ENCODE assay signal across 12 cellular contexts in genomic region chr12:32586390-32586789, GRCh38.
DNase-seq lines count a peak whose midpoint lies in the region; ATAC-seq, FAIRE-seq and TF ChIP-seq lines count a peak whose summit lies in the region.
"Had no signal": no experiment of that assay in that cellular context is flagged by ENCODE, and none has a peak within 500 bp of the region (broad histone marks: within the 10 kb centered on the region; RNA-seq: fewer than 3 reads in every experiment).

No MANE protein-coding gene starts in this region.

- DNase-seq in D721Med (ENCODE audit: insufficient read length, low spot score) (no peak), LHCN-M2 (ENCODE audit: low read depth) (peak; percentile 83), NCI-H1105 (lab: John Stamatoyannopoulos, UW) (no peak), left lung (no peak)
- DNase-seq in CD4-positive, alpha-beta memory T cell = no peak
- DNase-seq in activated effector memory CD4-positive, alpha-beta T cell treated with anti-CD3 and anti-CD28 coated beads, Interleukin-2, amount 50 U/mL, for 16 hours = no peak
- DNase-seq: activated T-cell treated with anti-CD3 and anti-CD28 coated beads, Interleukin-2, amount 50 U/mL, for 24 hours; DMS79; stimulated activated CD4-positive, alpha-beta T cell treated with anti-CD3 and anti-CD28 coated beads, Interleukin-12 subunit alpha, Interleukin-12 subunit beta, amount 100 ng/mL, for 4 hours had no signal

- ATAC-seq in left lung = no peak

- H3K4me3 ChIP-seq in iPS-15b (ENCODE audit: low read depth, low read length) = no peak overlapping the region
- no peak overlapping the region for H3K4me3 ChIP-seq in left lung
- no peak overlapping the region for H3K4me3 ChIP-seq in CD4-positive, alpha-beta memory T cell (ENCODE audit: low read length in 2 of 2)
- H3K4me3 ChIP-seq: thoracic aorta had no signal

- H3K4me3 Mint-ChIP-seq in activated naive CD8-positive, alpha-beta T cell = peak overlapping the region; percentile 1
- no peak overlapping the region for H3K4me3 Mint-ChIP-seq in CD4-positive, alpha-beta memory T cell
- H3K4me3 Mint-ChIP-seq: activated T-cell treated with anti-CD3 and anti-CD28 coated beads, Interleukin-2, amount 50 U/mL, for 24 hours had no signal

- peaks cover 3% of the 10 kb centered on the region for H3K36me3 Mint-ChIP-seq in activated naive CD8-positive, alpha-beta T cell
- no peaks in the 10 kb centered on the region for H3K36me3 Mint-ChIP-seq in CD4-positive, alpha-beta memory T cell

- H3K36me3 ChIP-seq in iPS-15b (ENCODE audit: control insufficient read depth, insufficient read depth, low read length) (peaks cover 7% of the 10 kb centered on the region), left lung (peaks cover 0 to 34% of the 10 kb centered on the region in 2 donors)
- no peaks in the 10 kb centered on the region for H3K36me3 ChIP-seq in CD4-positive, alpha-beta memory T cell (ENCODE audit: insufficient read depth, low read length)

- H3K4me1 ChIP-seq in iPS-15b (ENCODE audit: control insufficient read depth, insufficient read depth, low read length) (no peaks in the 10 kb centered on the region), left lung (peaks cover 0 to 57% of the 10 kb centered on the region in 2 donors)
- peaks cover 12% of the 10 kb centered on the region for H3K4me1 ChIP-seq in CD4-positive, alpha-beta memory T cell (ENCODE audit: insufficient read depth, low read length)

- FAIRE-seq in D721Med (lab: Jason Lieb, UNC) = peak; percentile 55

- no peaks in the 10 kb centered on the region for H3K9me3 Mint-ChIP-seq in activated naive CD8-positive, alpha-beta T cell (ENCODE audit: low read depth)
- peaks cover 0 to 3% (median 0%) of the 10 kb centered on the region in 8 donors for H3K9me3 Mint-ChIP-seq in CD4-positive, alpha-beta memory T cell
- H3K9me3 Mint-ChIP-seq: activated T-cell treated with anti-CD3 and anti-CD28 coated beads, Interleukin-2, amount 50 U/mL, for 24 hours had no signal

- H3K9ac ChIP-seq in iPS-15b (ENCODE audit: low read depth, low read length) = peak overlapping the region; percentile 8

- TF ChIP-seq CTCF in D721Med (IDR thresholded peaks at IDR 0.05; ENCODE audit: insufficient read depth, missing control alignments) (no peak), left lung (IDR thresholded peaks at IDR 0.05) (no peak)

- POLR2A ChIA-PET in CD4-positive, alpha-beta memory T cell (lab: Charles Lee; ENCODE audit: partially characterized antibody) = no interaction called here

- H3K9me3 ChIP-seq in iPS-15b (ENCODE audit: control insufficient read depth, insufficient read depth, low read length) (no peaks in the 10 kb centered on the region), left lung (no peaks in the 10 kb centered on the region)
- H3K9me3 ChIP-seq in CD4-positive, alpha-beta memory T cell (ENCODE audit: control insufficient read depth in 1 of 2, low read length in 2 of 2) = no peaks in the 10 kb centered on the region
- H3K9me3 ChIP-seq: thoracic aorta had no signal

- H3K27ac ChIP-seq in left lung = peak overlapping the region in 1 of 2 donors; percentile 85
- H3K27ac ChIP-seq in CD4-positive, alpha-beta memory T cell (ENCODE audit: low read depth, low read length) = no peak overlapping the region
- H3K27ac ChIP-seq: thoracic aorta had no signal

- peak overlapping the region; percentile 7 for H3K27ac Mint-ChIP-seq in activated naive CD8-positive, alpha-beta T cell
- no peak overlapping the region for H3K27ac Mint-ChIP-seq in CD4-positive, alpha-beta memory T cell
- H3K27ac Mint-ChIP-seq: activated T-cell treated with anti-CD3 and anti-CD28 coated beads, Interleukin-2, amount 50 U/mL, for 24 hours had no signal

- no peaks in the 10 kb centered on the region for H3K27me3 Mint-ChIP-seq in activated naive CD8-positive, alpha-beta T cell
- no peaks in the 10 kb centered on the region for H3K27me3 Mint-ChIP-seq in CD4-positive, alpha-beta memory T cell
- H3K27me3 Mint-ChIP-seq: activated T-cell treated with anti-CD3 and anti-CD28 coated beads, Interleukin-2, amount 50 U/mL, for 24 hours had no signal

- H3K27me3 ChIP-seq in iPS-15b (ENCODE audit: control insufficient read depth, insufficient read depth, low read length) (no peaks in the 10 kb centered on the region), left lung (no peaks in the 10 kb centered on the region)
- no peaks in the 10 kb centered on the region for H3K27me3 ChIP-seq in CD4-positive, alpha-beta memory T cell (ENCODE audit: insufficient read depth, low read length)

- intact Hi-C loops in left lung (cut with DNase I) = no loop called here
- intact Hi-C loops in CD4-positive, alpha-beta memory T cell (cut with micrococcal nuclease) = no loop called here

- peaks cover 37% of the 10 kb centered on the region for H3K4me1 Mint-ChIP-seq in activated naive CD8-positive, alpha-beta T cell (ENCODE audit: low read depth)
- H3K4me1 Mint-ChIP-seq in CD4-positive, alpha-beta memory T cell = peaks cover 13 to 21% (median 20%) of the 10 kb centered on the region in 4 donors

- CTCF ChIA-PET in CD4-positive, alpha-beta memory T cell (lab: Charles Lee; ENCODE audit: partially characterized antibody) = no interaction called here
